21 cellular contexts compared by ENCODE assay signal in genomic region chr12:88923631-88924030, GRCh38.
"Had no signal": no experiment of that assay in that cellular context is flagged by ENCODE, and none has a peak within 500 bp of the region (broad histone marks: within the 10 kb centered on the region; RNA-seq: fewer than 3 reads in every experiment).

No MANE protein-coding gene starts in this region.

- H3K27me3 ChIP-seq: body of pancreas, foreskin keratinocyte, neutrophil, pancreas, transverse colon, uterus had no signal

- H3K9me3 ChIP-seq: body of pancreas, neutrophil, pancreas, transverse colon, uterus had no signal

- H3K27ac ChIP-seq: body of pancreas, foreskin keratinocyte, neutrophil, pancreas, transverse colon, uterus had no signal

- H3K4me3 ChIP-seq: body of pancreas, lung, pancreas, transverse colon, uterus had no signal

- H3K36me3 ChIP-seq: neutrophil, pancreas, transverse colon, uterus had no signal

- H3K4me1 ChIP-seq: uterus had no signal

- ATAC-seq: activated CD8-positive, alpha-beta memory T cell treated with anti-CD3 and anti-CD28 coated beads, Interleukin-2, amount 10 ng/mL, durations not matched to agents 7 days and 5 days; activated CD8-positive, alpha-beta T cell treated with anti-CD3 and anti-CD28 coated beads for 36 hours; body of pancreas; natural killer cell treated with Interleukin-12 subunit alpha and Interleukin-12 subunit beta and Interleukin-15 and Interleukin-18, amount 100 ng/mL, for 72 hours; pancreas; right cardiac atrium; stimulated activated naive B cell treated with anti-CD40 and anti-IgM and Interleukin-4, amounts not matched to agents 10 μg/mL and 1 μg/mL and 100 μg/mL, for 72 hours had no signal

- DNase-seq: activated CD4-positive, alpha-beta T cell treated with anti-CD3 and anti-CD28 coated beads, Interleukin-2, amount 10 ng/mL, durations not matched to agents 7 days and 5 days; activated CD4-positive, CD25-positive, alpha-beta regulatory T cell treated with anti-CD3 and anti-CD28 coated beads, Interleukin-2, amount 50 U/mL, for 72 hours; activated CD8-positive, alpha-beta memory T cell treated with anti-CD3 and anti-CD28 coated beads, Interleukin-2, amount 10 ng/mL, durations not matched to agents 7 days and 5 days; activated CD8-positive, alpha-beta T cell treated with anti-CD3 and anti-CD28 coated beads for 36 hours; activated gamma-delta T cell; activated T-cell treated with anti-CD3 and anti-CD28 coated beads for 4 hours; anterior cingulate cortex; body of pancreas; foreskin keratinocyte; glutamatergic neuron; hippocampal formation; pancreas; right cardiac atrium; small intestine; stimulated activated CD4-positive, alpha-beta T cell treated with anti-CD3 and anti-CD28 coated beads, Interleukin-15, amount 100 ng/mL, for 24 hours; stimulated activated naive B cell treated with anti-CD40 and anti-IgM and Interleukin-4, amounts not matched to agents 10 μg/mL and 1 μg/mL and 100 μg/mL, for 72 hours; transverse colon; uterus had no signal
